Comparison of ENCODE assay signal across 17 cellular contexts in genomic region chr16:74325331-74325730, GRCh38. TPM values are rescaled to one million over a fixed set of nuclear protein-coding genes. Genes with fewer than 3 reads are reported as not detected.
DNase-seq lines count a peak whose midpoint lies in the region; ATAC-seq and TF ChIP-seq lines count a peak whose summit lies in the region.
"Had no signal": no experiment of that assay in that cellular context is flagged by ENCODE, and none has a peak within 500 bp of the region (broad histone marks: within the 10 kb centered on the region; RNA-seq: fewer than 3 reads in every experiment).

No MANE protein-coding gene starts in this region.

- POLR2A ChIA-PET in CD4-positive, alpha-beta T cell (lab: Charles Lee), result no interaction called here

- H3K4me1 Mint-ChIP-seq in CD4-positive, alpha-beta T cell (ENCODE audit: low read depth), result no peaks in the 10 kb centered on the region
- H3K4me1 Mint-ChIP-seq in H9, result peaks cover 0 to 4% of the 10 kb centered on the region in 2 experiments; a peak in 1 of 4 replicates

- H3K56ac ChIP-seq in H9 (ENCODE audit: insufficient read length, low read depth, low read length), result no peak overlapping the region

- H3K9ac ChIP-seq in H9 (ENCODE audit: extremely low read depth, insufficient read length, low read length) (no peak overlapping the region), iPS-15b (ENCODE audit: low read depth, low read length) (peak overlapping the region; percentile 47)
- H3K9ac ChIP-seq: BLaER1 treated with 17β-estradiol and CSF1 and Interleukin-3, amounts not matched to agents 10 nM and 100 nM; SK-N-SH had no signal

- H3K79me2 ChIP-seq in H9 (ENCODE audit: insufficient read depth, low read length), result no peaks in the 10 kb centered on the region

- H3K36me3 ChIP-seq in iPS-15b (ENCODE audit: control insufficient read depth, insufficient read depth, low read length), result peaks cover 13% of the 10 kb centered on the region

- H2BK20ac ChIP-seq in H9 (ENCODE audit: low read depth, low read length, poor library complexity, severe bottlenecking), result no peak overlapping the region

- no peak overlapping the region; the same call in 1 of the 2 replicates for H3K14ac ChIP-seq in H9 (ENCODE audit: insufficient read depth, low read length)

- no peak overlapping the region for H2AK5ac ChIP-seq in H9 (ENCODE audit: insufficient read length, low read length)

- no peak overlapping the region for H3K18ac ChIP-seq in H9 (ENCODE audit: insufficient read length, low read depth, low read length)

- no peak overlapping the region for H4K8ac ChIP-seq in H9 (replicated peaks; ENCODE audit: insufficient read length, low read depth, low read length)

- no peak overlapping the region for H3K23ac ChIP-seq in H9 (ENCODE audit: insufficient read length, low read depth, low read length)

- peaks cover 30% of the 10 kb centered on the region for H3K36me3 Mint-ChIP-seq in CD4-positive, alpha-beta T cell (ENCODE audit: low read depth)
- H3K36me3 Mint-ChIP-seq in H9 (ENCODE audit: insufficient read depth in 1 of 3, low read depth in 3 of 3), result peaks cover 18 to 42% (median 29%) of the 10 kb centered on the region in 3 experiments; a peak in 6 of 7 replicates

- no peak overlapping the region for H3K4me3 Mint-ChIP-seq in CD4-positive, alpha-beta T cell
- no peak overlapping the region for H3K4me3 Mint-ChIP-seq in H9

- no peak for ATAC-seq in CD4-positive, alpha-beta T cell (ENCODE audit: poor library complexity)
- no peak for ATAC-seq in HG03460 (IDR thresholded peaks at IDR 0.05; ENCODE audit: unreplicated experiment)

- no peak overlapping the region for H2BK5ac ChIP-seq in H9 (ENCODE audit: insufficient read length, low read length)

- TF ChIP-seq CTCF in CD4-positive, alpha-beta T cell (IDR thresholded peaks at IDR 0.05), result no peak
- no peak for TF ChIP-seq CTCF in H9 (conservative IDR thresholded peaks at IDR 0.05)

- no peak overlapping the region for H3K4me2 ChIP-seq in H9 (ENCODE audit: insufficient read depth, insufficient read length, low read length)
- H3K4me2 ChIP-seq: BLaER1 treated with 17β-estradiol and CSF1 and Interleukin-3, amounts not matched to agents 10 nM and 100 nM; SK-N-SH had no signal

- H3K9me3 Mint-ChIP-seq in CD4-positive, alpha-beta T cell, result no peaks in the 10 kb centered on the region
- H3K9me3 Mint-ChIP-seq in H9, result no peaks in the 10 kb centered on the region

- no peaks in the 10 kb centered on the region for H3K9me3 ChIP-seq in CD4-positive, alpha-beta T cell (ENCODE audit: control insufficient read depth, low read length)
- H3K9me3 ChIP-seq in H9 (ENCODE audit: control insufficient read depth, low read depth, low read length) (no peaks in the 10 kb centered on the region), iPS-15b (ENCODE audit: control insufficient read depth, insufficient read depth, low read length) (no peaks in the 10 kb centered on the region)
- H3K9me3 ChIP-seq: BLaER1 treated with 17β-estradiol and CSF1 and Interleukin-3, amounts not matched to agents 10 nM and 100 nM; SK-N-SH had no signal

- H4K20me1 ChIP-seq in H9 (ENCODE audit: control insufficient read depth, insufficient read depth, insufficient read length), result no peaks in the 10 kb centered on the region

- peak overlapping the region; percentile 39 for H3K27ac Mint-ChIP-seq in CD4-positive, alpha-beta T cell
- H3K27ac Mint-ChIP-seq in H9, result peak overlapping the region in 2 of 3 experiments; percentile 14 to 38; a peak in 2 of 7 replicates

- no peaks in the 10 kb centered on the region for H3K79me1 ChIP-seq in H9 (ENCODE audit: insufficient read depth, low read depth, low read length, poor library complexity, severe bottlenecking)

- no peak overlapping the region for H4K91ac ChIP-seq in H9 (ENCODE audit: insufficient read length, low read depth, low read length)

- H3K27me3 ChIP-seq in CD4-positive, alpha-beta T cell (ENCODE audit: control insufficient read depth, insufficient read depth, low read length), result no peaks in the 10 kb centered on the region
- H3K27me3 ChIP-seq in H9 (ENCODE audit: insufficient read depth, low read length) (no peaks in the 10 kb centered on the region), iPS-15b (ENCODE audit: control insufficient read depth, insufficient read depth, low read length) (no peaks in the 10 kb centered on the region)
- H3K27me3 ChIP-seq: BLaER1 treated with 17β-estradiol and CSF1 and Interleukin-3, amounts not matched to agents 10 nM and 100 nM had no signal

- no peak for DNase-seq in CD4-positive, alpha-beta T cell
- DNase-seq in H9 (no peak), NCI-H69 (lab: John Stamatoyannopoulos, UW) (peak; percentile 3), COLO829 (ENCODE audit: low spot score) (no peak), CD1c-positive myeloid dendritic cell (ENCODE audit: extremely low spot score) (no peak)
- DNase-seq: DND-41; MV-4-11; NCI-H1694 treated with DMSO at 0.1 percent for 48 hours; NCI-H446; NCI-H748 treated with DMSO at 0.1 percent for 48 hours; NK-92 treated with Interleukin-12 subunit alpha and Interleukin-12 subunit beta, amount 100 ng/mL, for 24 hours; OCI-M1; SHP77 treated with DMSO at 0.1 percent for 48 hours; SK-N-SH had no signal

- no peak overlapping the region for H4K5ac ChIP-seq in H9 (ENCODE audit: insufficient read length, low read depth, low read length)

- no peak overlapping the region for H2AFZ ChIP-seq in H9 (ENCODE audit: low read length)

- H3K4me3 ChIP-seq in iPS-15b (ENCODE audit: low read depth, low read length), result no peak overlapping the region
- H3K4me3 ChIP-seq: BLaER1 treated with 17β-estradiol and CSF1 and Interleukin-3, amounts not matched to agents 10 nM and 100 nM had no signal

- CTCF ChIA-PET in CD4-positive, alpha-beta T cell (lab: Charles Lee), result no interaction called here

- no peaks in the 10 kb centered on the region for H3K23me2 ChIP-seq in H9 (ENCODE audit: insufficient read length, low read depth, low read length, poor library complexity, severe bottlenecking)

- H3K27me3 Mint-ChIP-seq in CD4-positive, alpha-beta T cell, result no peaks in the 10 kb centered on the region
- no peaks in the 10 kb centered on the region; the same call in 1 of the 2 replicates for H3K27me3 Mint-ChIP-seq in H9 (ENCODE audit: low read depth)

- no peak overlapping the region for H2BK120ac ChIP-seq in H9 (ENCODE audit: low read depth, low read length, poor library complexity, severe bottlenecking)

- intact Hi-C loops in CD4-positive, alpha-beta T cell (cut with DNase I, micrococcal nuclease), result no loop called here

- no peak overlapping the region for H3K4ac ChIP-seq in H9 (ENCODE audit: low read depth, low read length)

- WGBS in H9 (ENCODE audit: extremely low coverage, insufficient read length, low lambda C conversion rate), result no CpG with 5 or more reads among the region's 9 CpGs

- no peak overlapping the region for H2BK15ac ChIP-seq in H9 (ENCODE audit: low read depth, low read length)

- no peak overlapping the region for H3T11ph ChIP-seq in H9 (ENCODE audit: low read length)

- H3K4me1 ChIP-seq in H9 (ENCODE audit: insufficient read depth, low read length) (no peaks in the 10 kb centered on the region), iPS-15b (ENCODE audit: control insufficient read depth, insufficient read depth, low read length) (no peaks in the 10 kb centered on the region)

- H3K27ac ChIP-seq in CD4-positive, alpha-beta T cell (ENCODE audit: low read depth, low read length), result no peak overlapping the region
- H3K27ac ChIP-seq in H9 (ENCODE audit: insufficient read length, low read depth, low read length), result no peak overlapping the region
- H3K27ac ChIP-seq: BLaER1 treated with 17β-estradiol and CSF1 and Interleukin-3, amounts not matched to agents 10 nM and 100 nM had no signal

- H2BK12ac ChIP-seq in H9 (ENCODE audit: insufficient read length, low read depth, low read length), result no peak overlapping the region

RNA-seq across cellular contexts. Expression of gene PSMD7, which starts 28.7 kb away (rescaled TPM):
- total RNA-seq in CD4-positive, alpha-beta T cell, result 100 to 1,000 TPM; 123 to 127 TPM
- 138 and 140 TPM in 2 replicates for total RNA-seq in H9 (2021)

RNA-seq across cellular contexts. Expression of gene NPIPB15, which starts 50.8 kb away (rescaled TPM):
- 1 to 10 TPM; 6.0 to 8.3 TPM for total RNA-seq in CD4-positive, alpha-beta T cell
- 1.6 and 2.6 TPM in 2 replicates for total RNA-seq in H9 (2021)
